Comparison of ENCODE assay signal across 14 cellular contexts in the genomic region with DNA sequence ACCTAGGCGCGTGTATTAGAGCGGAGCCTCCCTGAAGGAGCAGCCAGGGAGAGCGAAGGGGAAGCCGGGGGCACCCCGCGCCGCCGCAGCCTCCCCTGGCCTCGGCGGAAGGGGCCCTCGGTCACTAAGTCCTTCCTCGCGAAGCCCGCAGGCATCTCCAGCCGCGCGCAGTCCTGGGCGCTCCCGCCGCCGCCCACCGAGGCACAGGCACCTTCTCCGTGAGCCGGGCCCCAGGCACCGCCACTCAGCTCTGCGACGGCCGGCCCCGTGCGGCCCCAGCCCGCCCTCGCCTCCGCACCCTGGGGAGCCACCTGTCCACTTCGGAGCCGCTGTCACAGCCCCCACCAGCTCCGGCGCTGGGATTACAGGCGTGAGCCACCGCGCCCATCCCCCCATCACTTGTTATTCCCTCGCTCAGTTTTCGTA.
DNase-seq lines count a peak whose midpoint lies in the region; ATAC-seq and TF ChIP-seq lines count a peak whose summit lies in the region.
"Had no signal": no experiment of that assay in that cellular context is flagged by ENCODE, and none has a peak within 500 bp of the region (broad histone marks: within the 10 kb centered on the region; RNA-seq: fewer than 3 reads in every experiment).

No MANE protein-coding gene starts in this region.

- H3K4me3 Mint-ChIP-seq in Caco-2 (ENCODE audit: unreplicated experiment), result no peak overlapping the region
- H3K4me3 Mint-ChIP-seq: IgD-negative memory B cell had no signal

- no peak overlapping the region for H3K27ac ChIP-seq in heart left ventricle
- H3K27ac ChIP-seq in mesodermal cell (ENCODE audit: low read depth, low read length, severe bottlenecking), result no peak overlapping the region
- H3K27ac ChIP-seq in urinary bladder (ENCODE audit: low read depth), result no peak overlapping the region
- no peak overlapping the region for H3K27ac ChIP-seq in left lung
- H3K27ac ChIP-seq: skin epidermis had no signal

- TF ChIP-seq POLR2A in heart left ventricle (IDR thresholded peaks at IDR 0.05), result no peak

- H3K9me3 Mint-ChIP-seq in Caco-2 (ENCODE audit: unreplicated experiment), result peaks cover 18% of the 10 kb centered on the region

- H3K36me3 ChIP-seq in heart left ventricle, result no peaks in the 10 kb centered on the region
- H3K36me3 ChIP-seq in mesodermal cell (ENCODE audit: control insufficient read depth, insufficient read depth, low read length), result no peaks in the 10 kb centered on the region
- no peaks in the 10 kb centered on the region for H3K36me3 ChIP-seq in urinary bladder (ENCODE audit: insufficient read depth)
- H3K36me3 ChIP-seq in Caco-2 (ENCODE audit: control insufficient read depth, insufficient read depth, low read length), result no peaks in the 10 kb centered on the region
- no peaks in the 10 kb centered on the region for H3K36me3 ChIP-seq in left lung

- H3K4me1 ChIP-seq in heart left ventricle (peaks cover 0 to 6% (median 0%) of the 10 kb centered on the region in 12 donors), mesodermal cell (ENCODE audit: control insufficient read depth, insufficient read depth, low read length, poor library complexity, severe bottlenecking) (no peaks in the 10 kb centered on the region), urinary bladder (ENCODE audit: insufficient read depth) (no peaks in the 10 kb centered on the region), Caco-2 (no peaks in the 10 kb centered on the region), left lung (no peaks in the 10 kb centered on the region)

- H3K9me3 ChIP-seq in heart left ventricle (peaks cover 0 to 15% (median 3%) of the 10 kb centered on the region in 12 donors), mesodermal cell (ENCODE audit: control insufficient read depth, low read length) (peaks cover 6% of the 10 kb centered on the region), Caco-2 (peaks cover 20% of the 10 kb centered on the region), left lung (peaks cover 0 to 7% of the 10 kb centered on the region in 2 donors)

- DNase-seq in heart left ventricle (no peak), cardiac septum (ENCODE audit: low spot score) (no peak), epithelial cell of esophagus (ENCODE audit: low read depth) (no peak), Caco-2 (no peak), left lung (no peak), GOT3 (lab: John Stamatoyannopoulos, UW) (no peak)
- DNase-seq: activated T-cell treated with anti-CD3 and anti-CD28 coated beads for 4 hours, aorta, NCI-H2171 treated with DMSO at 0.1 percent for 48 hours had no signal

- peaks cover 4 to 59% (median 25%) of the 10 kb centered on the region in 9 donors for H3K27me3 ChIP-seq in heart left ventricle
- no peaks in the 10 kb centered on the region for H3K27me3 ChIP-seq in Caco-2 (replicated peaks; ENCODE audit: control insufficient read depth, insufficient read depth, low read length)
- peaks cover 28 to 70% of the 10 kb centered on the region in 2 donors for H3K27me3 ChIP-seq in left lung

- no TSS peak for BruUV-seq in Caco-2 (replicated peaks; lab: Mats Ljungman, UMichigan)

- POLR2A ChIA-PET in Caco-2 (lab: Charles Lee), result no interaction called here

- CTCF ChIA-PET in Caco-2 (lab: Charles Lee), result no interaction called here

- H3K4me1 Mint-ChIP-seq in Caco-2 (ENCODE audit: low read depth, unreplicated experiment), result no peaks in the 10 kb centered on the region
- H3K4me1 Mint-ChIP-seq: IgD-negative memory B cell had no signal

- WGBS in heart left ventricle, 4 donors, result 6 to 9% (median 8%) methylated on average over 29 to 43 of the region's 43 CpGs
- WGBS in mesodermal cell (ENCODE audit: insufficient coverage in 2 of 2), 2 experiments, result 8 to 12% methylated on average over 41 to 43 of the region's 43 CpGs
- 4% methylated on average over 43 of the region's 43 CpGs for WGBS in urinary bladder

- H3K4me3 ChIP-seq in heart left ventricle, result peak overlapping the region in 10 of 12 donors; percentile 10 to 32 (median 26)
- H3K4me3 ChIP-seq in epithelial cell of esophagus (ENCODE audit: low read length), result peak overlapping the region; percentile 29
- H3K4me3 ChIP-seq in mesodermal cell (ENCODE audit: extremely low read depth, insufficient read depth, low read length, poor library complexity, severe bottlenecking), result peak overlapping the region; percentile 28
- H3K4me3 ChIP-seq in urinary bladder (ENCODE audit: low read depth, low read length), result peak overlapping the region; percentile 26
- no peak overlapping the region for H3K4me3 ChIP-seq in Caco-2 (ENCODE audit: low read depth, low read length)
- no peak overlapping the region for H3K4me3 ChIP-seq in left lung
- H3K4me3 ChIP-seq: skin epidermis had no signal

- intact Hi-C loops in heart left ventricle (cut with DNase I), result no loop called here
- intact Hi-C loops in cardiac septum (cut with DNase I), result no loop called here
- intact Hi-C loops in Caco-2 (cut with micrococcal nuclease; ENCODE audit: unreplicated experiment), result no loop called here
- intact Hi-C loops in left lung (cut with DNase I), result no loop called here

- peaks cover 6% of the 10 kb centered on the region for H3K36me3 Mint-ChIP-seq in Caco-2 (ENCODE audit: insufficient read depth, unreplicated experiment)
- H3K36me3 Mint-ChIP-seq: IgD-negative memory B cell had no signal

- H3K27ac Mint-ChIP-seq in Caco-2 (ENCODE audit: unreplicated experiment), result no peak overlapping the region
- H3K27ac Mint-ChIP-seq: IgD-negative memory B cell had no signal

- TF ChIP-seq CTCF in heart left ventricle (IDR thresholded peaks at IDR 0.05) (no peak), epithelial cell of esophagus (IDR thresholded peaks at IDR 0.05; ENCODE audit: insufficient read depth, low read depth, low read length, missing control alignments) (no peak), Caco-2 (IDR thresholded peaks at IDR 0.05; ENCODE audit: insufficient read depth in 1 of 2, low read depth in 1 of 2, low read length in 1 of 2, severe bottlenecking in 1 of 2, unreplicated experiment in 1 of 2) (no peak), left lung (IDR thresholded peaks at IDR 0.05) (no peak)

- ATAC-seq in heart left ventricle (peak in 2 of 4 donors; percentile 18 to 42), left lung (no peak)
- ATAC-seq: Panc1 had no signal

- no peaks in the 10 kb centered on the region for H3K27me3 Mint-ChIP-seq in Caco-2 (ENCODE audit: insufficient read depth, unreplicated experiment)

Comparison
In these comparisons a context has a peak if more than half of its experiments do, and no peak if none do; other contexts are left out.
1. H3K4me3 ChIP-seq: peak in heart left ventricle (10 of 12), epithelial cell of esophagus (single experiment), mesodermal cell (single experiment) and urinary bladder (single experiment); none in Caco-2 (single experiment) and left lung (0 of 2).